Comparison of ENCODE assay signal across 18 cellular contexts in genomic region chr20:21234816-21235215, GRCh38.
DNase-seq lines count a peak whose midpoint lies in the region; ATAC-seq and TF ChIP-seq lines count a peak whose summit lies in the region.
"Had no signal": no experiment of that assay in that cellular context is flagged by ENCODE, and none has a peak within 500 bp of the region (broad histone marks: within the 10 kb centered on the region; RNA-seq: fewer than 3 reads in every experiment).

No MANE protein-coding gene starts in this region.

- H3K27ac ChIP-seq in caudate nucleus (ENCODE audit: low read depth, low read length), result peak overlapping the region; percentile 98
- H3K27ac ChIP-seq in neural progenitor cell, result peak overlapping the region; percentile 92
- no peak overlapping the region for H3K27ac ChIP-seq in foreskin keratinocyte
- H3K27ac ChIP-seq: left ventricle myocardium inferior, parathyroid adenoma, suprapubic skin had no signal

- H3K27me3 ChIP-seq in neural progenitor cell (no peaks in the 10 kb centered on the region), foreskin keratinocyte (no peaks in the 10 kb centered on the region)
- H3K27me3 ChIP-seq: suprapubic skin had no signal

- H2AFZ ChIP-seq in neural progenitor cell (replicated peaks), result no peak overlapping the region
- H2AFZ ChIP-seq: parathyroid adenoma had no signal

- ATAC-seq in GM18867 (IDR thresholded peaks at IDR 0.05; ENCODE audit: unreplicated experiment) (no peak), esophagus mucosa (no peak), foreskin keratinocyte (no peak), HG03139 (IDR thresholded peaks at IDR 0.05; ENCODE audit: unreplicated experiment) (no peak)

- no peaks in the 10 kb centered on the region for H3K36me3 Mint-ChIP-seq in neural progenitor cell

- peaks cover 59% of the 10 kb centered on the region for H3F3A ChIP-seq in neural progenitor cell (ENCODE audit: low read depth)

- H3K79me2 ChIP-seq in neural progenitor cell (ENCODE audit: low read depth), result no peaks in the 10 kb centered on the region
- H3K79me2 ChIP-seq: parathyroid adenoma had no signal

- no peaks in the 10 kb centered on the region for H3K9me3 ChIP-seq in neural progenitor cell (ENCODE audit: low read depth)
- H3K9me3 ChIP-seq: left ventricle myocardium inferior, suprapubic skin had no signal

- H3K4me3 ChIP-seq in neural progenitor cell, result peak overlapping the region; percentile 29
- H3K4me3 ChIP-seq: left ventricle myocardium inferior, skin epidermis, suprapubic skin had no signal

- DNase-seq in COR-L47 (lab: John Stamatoyannopoulos, UW) (peak; percentile 49), NCI-H146 treated with DMSO at 0.1 percent for 48 hours (lab: John Stamatoyannopoulos, UW; ENCODE audit: unreplicated experiment) (peak; percentile 58), caudate nucleus (lab: John Stamatoyannopoulos, UW) (peak in 48 of 61 donors; percentile 7 to 84 (median 43)), neural progenitor cell (ENCODE audit: low spot score) (peak; percentile 74), foreskin keratinocyte (no peak)
- DNase-seq: aorta; left ventricle myocardium inferior; NCI-H2171 treated with DMSO at 0.1 percent for 48 hours; Right ventricle myocardium superior; stimulated activated CD4-positive, alpha-beta T cell treated with anti-CD3 and anti-CD28 coated beads, Interleukin-4, amount 100 ng/mL, for 4 hours; stimulated activated CD8-positive, alpha-beta memory T cell treated with anti-CD3 and anti-CD28 coated beads, Interleukin-4, amount 100 ng/mL, for 48 hours; T-helper 17 cell had no signal

- H3K4me1 ChIP-seq in neural progenitor cell, result peaks cover 56% of the 10 kb centered on the region
- no peaks in the 10 kb centered on the region for H3K4me1 ChIP-seq in foreskin keratinocyte

- peak overlapping the region; percentile 73 for H3K4me2 ChIP-seq in neural progenitor cell

- peaks cover 6% of the 10 kb centered on the region for H3K27me3 Mint-ChIP-seq in neural progenitor cell (ENCODE audit: insufficient read depth, low read depth)
- H3K27me3 Mint-ChIP-seq: T-helper 17 cell had no signal

- H3K4me1 Mint-ChIP-seq in neural progenitor cell, result peaks cover 28% of the 10 kb centered on the region

- no peak for TF ChIP-seq CTCF in neural progenitor cell (IDR thresholded peaks at IDR 0.05)
- no peak for TF ChIP-seq CTCF in foreskin keratinocyte (conservative IDR thresholded peaks at IDR 0.05)

- no peak overlapping the region for H3K27ac Mint-ChIP-seq in neural progenitor cell
- H3K27ac Mint-ChIP-seq: T-helper 17 cell had no signal

- no peaks in the 10 kb centered on the region for H3K36me3 ChIP-seq in neural progenitor cell

- H3K9ac ChIP-seq in neural progenitor cell, result no peak overlapping the region
- H3K9ac ChIP-seq: parathyroid adenoma had no signal

- H3K4me3 Mint-ChIP-seq in neural progenitor cell, result no peak overlapping the region
- H3K4me3 Mint-ChIP-seq: T-helper 17 cell had no signal

- H4K20me1 ChIP-seq in neural progenitor cell (ENCODE audit: low read depth), result no peaks in the 10 kb centered on the region

- H3K9me3 Mint-ChIP-seq in neural progenitor cell, result no peaks in the 10 kb centered on the region

Comparison
In these comparisons a context has a peak if more than half of its experiments do, and no peak if none do; other contexts are left out.
1. DNase-seq: peak in COR-L47 (single experiment), NCI-H146 treated with DMSO at 0.1 percent for 48 hours (single experiment), caudate nucleus (48 of 61) and neural progenitor cell (single experiment); none in foreskin keratinocyte (0 of 2).